8 cellular contexts compared by ENCODE assay signal in the genomic region with DNA sequence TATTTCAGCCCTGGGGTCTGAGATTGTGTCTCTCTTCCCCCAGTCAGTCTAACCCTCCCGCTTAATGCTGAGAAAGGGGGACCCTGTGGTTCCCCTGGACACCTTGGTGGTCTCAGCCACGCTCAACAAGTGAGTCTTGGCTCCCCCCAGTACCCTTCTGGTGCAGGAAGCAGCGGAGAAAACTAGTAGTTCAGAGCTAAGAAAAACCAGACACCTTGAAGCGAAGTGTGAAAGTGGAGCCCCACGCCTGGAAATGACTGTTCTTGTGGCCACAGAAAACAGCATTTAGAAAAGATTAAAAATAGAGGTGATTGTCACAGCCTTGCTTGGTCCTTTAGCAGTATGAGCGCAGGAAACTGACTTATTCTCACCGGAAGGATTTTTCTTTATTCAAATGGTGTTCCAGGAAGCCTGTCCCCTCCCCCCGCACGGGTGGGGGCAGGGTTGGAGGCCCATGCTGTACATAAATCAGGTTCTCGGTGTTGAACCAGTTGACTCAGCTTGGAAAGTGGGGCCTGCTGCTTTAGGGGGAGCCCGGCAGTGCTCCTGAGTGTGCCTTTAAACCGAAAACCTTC. TPM values are rescaled to one million over a fixed set of nuclear protein-coding genes. Genes with fewer than 3 reads are reported as not detected.
DNase-seq lines count a peak whose midpoint lies in the region; ATAC-seq, FAIRE-seq and TF ChIP-seq lines count a peak whose summit lies in the region.

No MANE protein-coding gene starts in this region.

- TF ChIP-seq POLR2A in Peyer's patch (IDR thresholded peaks at IDR 0.05) = peak in 1 of 2 donors; percentile 13

- H3K27ac ChIP-seq in Peyer's patch = peak overlapping the region; percentile 94 to 97 (median 95)
- H3K27ac ChIP-seq in small intestine (ENCODE audit: low read depth in 1 of 2, low read length in 1 of 2) = peak overlapping the region; percentile 95 to 98

- H3K4me3 ChIP-seq in Peyer's patch (peak overlapping the region; percentile 92 to 99 (median 96)), small intestine (ENCODE audit: low read depth in 1 of 2, low read length in 2 of 2) (peak overlapping the region; percentile 92 to 96)

- H3K36me3 ChIP-seq in Peyer's patch (peaks cover 0 to 22% (median 0%) of the 10 kb centered on the region in 3 donors), small intestine (ENCODE audit: control insufficient read depth in 2 of 2, insufficient read depth in 2 of 2, low read length in 2 of 2) (peaks cover 4 to 5% of the 10 kb centered on the region in 2 donors)

- intact Hi-C loops in left ventricle myocardium superior (cut with micrococcal nuclease) = no loop called here

- FAIRE-seq in small intestine (lab: Jason Lieb, UNC) = no peak

- no peaks in the 10 kb centered on the region for H3K9me3 ChIP-seq in Peyer's patch
- H3K9me3 ChIP-seq in small intestine (ENCODE audit: control insufficient read depth, low read depth) = no peaks in the 10 kb centered on the region

- no peak for TF ChIP-seq CTCF in Peyer's patch (IDR thresholded peaks at IDR 0.05)

- WGBS in small intestine, 3 donors = 1 to 5% (median 2%) methylated on average over 12 of the region's 12 CpGs

- H3K4me1 ChIP-seq in Peyer's patch (peaks cover 0 to 50% (median 23%) of the 10 kb centered on the region in 4 donors), small intestine (ENCODE audit: control insufficient read depth in 2 of 2, insufficient read depth in 1 of 2, low read depth in 1 of 2, low read length in 1 of 2) (peaks cover 0 to 11% of the 10 kb centered on the region in 2 donors)

- no peaks in the 10 kb centered on the region for H3K27me3 ChIP-seq in Peyer's patch
- no peaks in the 10 kb centered on the region for H3K27me3 ChIP-seq in small intestine (ENCODE audit: control insufficient read depth in 2 of 2, insufficient read depth in 2 of 2, low read length in 2 of 2)

- ATAC-seq in GM18520 (IDR thresholded peaks at IDR 0.05; ENCODE audit: unreplicated experiment) (peak; percentile 46), HG02840 (IDR thresholded peaks at IDR 0.05; ENCODE audit: low FRiP score, unreplicated experiment) (peak; percentile 41), left ventricle myocardium superior (no peak)

- DNase-seq in Peyer's patch (peak in 2 of 3 donors; percentile 86 to 88), activated gamma-delta T cell (lab: John Stamatoyannopoulos, UW) (peak; percentile 69), left ventricle myocardium superior (peak; percentile 63), small intestine (peak; percentile 63), NCI-H524 treated with DMSO at 0.1 percent for 48 hours (lab: John Stamatoyannopoulos, UW) (no peak), NCI-H345 (lab: John Stamatoyannopoulos, UW) (no peak)

RNA-seq across cellular contexts. Expression of a gene that starts 8.1 kb away (rescaled TPM):
- total RNA-seq in Peyer's patch (10 to 100 TPM; 15.7 to 23.5 (median 18.0) TPM), left ventricle myocardium superior (41.1 TPM)
- polyA plus RNA-seq in small intestine = 10 to 100 TPM; 53.5 to 55.7 (median 53.8) TPM

RNA-seq across cellular contexts. Expression of a gene that starts 8.3 kb away (rescaled TPM):
- total RNA-seq in Peyer's patch (1,000 to 10,000 TPM in 1 of 4 donors, 100 to 1,000 TPM in 3; 462 to 1,338 (median 588) TPM), left ventricle myocardium superior (676 TPM)
- 1,000 to 10,000 TPM; 2,258 to 5,100 (median 3,355) TPM for polyA plus RNA-seq in small intestine

RNA-seq across cellular contexts. Expression of a gene that starts 16.8 kb away (rescaled TPM):
- total RNA-seq in Peyer's patch = not detected
- not detected for total RNA-seq in left ventricle myocardium superior
- not detected for polyA plus RNA-seq in small intestine

Comparison
In these comparisons a context has a peak if more than half of its experiments do, and no peak if none do; other contexts are left out.
1. DNase-seq: peak in Peyer's patch (2 of 3), activated gamma-delta T cell (single experiment), left ventricle myocardium superior (single experiment) and small intestine (single experiment); none in NCI-H524 treated with DMSO at 0.1 percent for 48 hours (single experiment) and NCI-H345 (single experiment).